Comparison of ENCODE assay signal across 11 cellular contexts in genomic region chr1:21384620-21385019, GRCh38. TPM values are rescaled to one million over a fixed set of nuclear protein-coding genes. Genes with fewer than 3 reads are reported as not detected.
DNase-seq lines count a peak whose midpoint lies in the region; ATAC-seq, FAIRE-seq and TF ChIP-seq lines count a peak whose summit lies in the region.
"Had no signal": no experiment of that assay in that cellular context is flagged by ENCODE, and none has a peak within 500 bp of the region (broad histone marks: within the 10 kb centered on the region; RNA-seq: fewer than 3 reads in every experiment).

No MANE protein-coding gene starts in this region.

- POLR2A ChIA-PET in HEK293 (lab: Yijun Ruan, JAX): no interaction called here
- POLR2A ChIA-PET in K562 (lab: Yijun Ruan, JAX): no interaction called here

- no peak for TF ChIP-seq EP300 in K562 (IDR thresholded peaks at IDR 0.05; ENCODE audit: low read length)

- no peak for TF ChIP-seq RAD21 in K562 (CRISPR knock-in tag; conservative IDR thresholded peaks at IDR 0.05 in 1 of 2, IDR thresholded peaks at IDR 0.05 in 1 of 2)

- H2AFZ ChIP-seq in K562 (ENCODE audit: low read depth, low read length) (peak overlapping the region; percentile 71), GM23248 (no peak overlapping the region)

- H3K9me2 ChIP-seq in GM23248 (ENCODE audit: insufficient read depth): no peaks in the 10 kb centered on the region

- intact Hi-C loops in K562 (cut with micrococcal nuclease): no loop called here
- intact Hi-C loops in Right ventricle myocardium superior (cut with DNase I): no loop called here

- H3K27me3 ChIP-seq in K562 (ENCODE audit: control insufficient read depth in 2 of 2, insufficient read depth in 2 of 2, low read length in 2 of 2) (peaks cover 0 to 8% of the 10 kb centered on the region in 2 experiments; a peak in 1 of 5 replicates), small intestine (ENCODE audit: control insufficient read depth in 2 of 2, insufficient read depth in 2 of 2, low read length in 2 of 2) (no peaks in the 10 kb centered on the region), GM23248 (replicated peaks; ENCODE audit: insufficient read depth) (peaks cover 38% of the 10 kb centered on the region)
- H3K27me3 ChIP-seq: body of pancreas, ovary had no signal

- in situ Hi-C loops in K562 (cut with MboI) (no loop called here), GM23248 (cut with MboI) (loop anchor here (25.0 kb wide), 1 partner anchor 103 kb away; no protein-coding TSS in a partner anchor)

- H4K20me1 ChIP-seq in K562 (replicated peaks; ENCODE audit: control insufficient read depth, insufficient read depth, low read length): no peaks in the 10 kb centered on the region
- no peaks in the 10 kb centered on the region for H4K20me1 ChIP-seq in GM23248 (ENCODE audit: insufficient read depth)

- TF ChIP-seq POLR2A in K562 (conservative IDR thresholded peaks at IDR 0.05): no peak

- H3K27ac ChIP-seq in HEK293 (ENCODE audit: extremely low read depth, low read depth, low read length): no peak overlapping the region
- no peak overlapping the region for H3K27ac ChIP-seq in K562 (ENCODE audit: extremely low read depth, low read depth, low read length)
- H3K27ac ChIP-seq in small intestine (ENCODE audit: low read depth in 1 of 2, low read length in 1 of 2): no peak overlapping the region
- no peak overlapping the region for H3K27ac ChIP-seq in GM23248
- H3K27ac ChIP-seq: body of pancreas, ovary had no signal

- H3K4me3 ChIP-seq in HEK293 (ENCODE audit: low read depth, low read length) (no peak overlapping the region), K562 (no peak overlapping the region), small intestine (ENCODE audit: low read depth in 1 of 2, low read length in 2 of 2) (no peak overlapping the region), GM23248 (no peak overlapping the region)
- H3K4me3 ChIP-seq: body of pancreas, ovary had no signal

- H3K79me2 ChIP-seq in K562 (ENCODE audit: control insufficient read depth, insufficient read depth, low read length) (no peaks in the 10 kb centered on the region), GM23248 (ENCODE audit: insufficient read depth) (no peaks in the 10 kb centered on the region)

- H3K4me1 ChIP-seq in HEK293 (ENCODE audit: control insufficient read depth, insufficient read depth, low read length): 0 out of 2 replicates have a peak, but pooled peaks cover 3% of the 10 kb centered on the region
- H3K4me1 ChIP-seq in K562 (replicated peaks in 1 of 2; ENCODE audit: control insufficient read depth in 2 of 2, insufficient read depth in 2 of 2, low read length in 2 of 2): peaks cover 0 to 8% of the 10 kb centered on the region in 2 experiments; a peak in 2 of 5 replicates
- no peaks in the 10 kb centered on the region for H3K4me1 ChIP-seq in small intestine (ENCODE audit: control insufficient read depth in 2 of 2, insufficient read depth in 1 of 2, low read depth in 1 of 2, low read length in 1 of 2)
- no peaks in the 10 kb centered on the region for H3K4me1 ChIP-seq in GM23248 (ENCODE audit: insufficient read depth)
- H3K4me1 ChIP-seq: body of pancreas had no signal

- H3K4me2 ChIP-seq in K562 (ENCODE audit: insufficient read depth, low read length) (no peak overlapping the region; the same call in 1 of the 2 replicates), GM23248 (ENCODE audit: unreplicated experiment) (no peak overlapping the region)

- CTCF ChIA-PET in HEK293 (lab: Yijun Ruan, JAX) (interaction anchor here (0.6 to 1.7 kb wide), 2 partner anchors 14 to 142 kb away, joined by 3 to 6 read pairs; no protein-coding TSS in a partner anchor), K562 (lab: Yijun Ruan, JAX; ENCODE audit: low intra/inter-chr PET ratio) (interaction anchor here (1.1 kb wide), 1 partner anchor 211 kb away, joined by 3 read pairs; no protein-coding TSS in a partner anchor)

- DNase-seq in NCI-H2227 treated with DMSO at 0.1 percent for 48 hours (lab: John Stamatoyannopoulos, UW) (peak; percentile 65), K562 (ENCODE audit: extremely low read depth in 1 of 4, low spot score in 3 of 4) (peak in 2 of 4 experiments; percentile 5 to 56), small intestine (peak; percentile 46), GM23248 (no peak), Right ventricle myocardium superior (no peak), dedifferentiated amniotic fluid mesenchymal stem cell (ENCODE audit: extremely low spot score) (no peak)
- DNase-seq: activated naive CD4-positive, alpha-beta T cell; KG1; ovary had no signal

- FAIRE-seq in K562 (lab: Jason Lieb, UNC) (peak; percentile 26), small intestine (lab: Jason Lieb, UNC) (no peak)

- peak; percentile 60 for ATAC-seq in K562
- ATAC-seq in Right ventricle myocardium superior (ENCODE audit: poor library complexity): no peak
- ATAC-seq: body of pancreas had no signal

- WGBS in K562 (ENCODE audit: insufficient coverage, low coverage, missing lambda C conversion rate): 10% methylated on average over 6 of the region's 6 CpGs
- WGBS in small intestine, 3 donors: 34 to 58% (median 57%) methylated on average over 6 of the region's 6 CpGs
- 67 to 70% methylated on average over 6 of the region's 6 CpGs for WGBS in GM23248 (ENCODE audit: low coverage in 1 of 2, low lambda C conversion rate in 2 of 2, missing lambda C conversion rate in 2 of 2), 2 experiments

- H3K9ac ChIP-seq in K562 (ENCODE audit: insufficient read depth in 1 of 2, low read depth in 2 of 2, low read length in 2 of 2) (no peak overlapping the region), GM23248 (no peak overlapping the region)

- H3K36me3 ChIP-seq in HEK293 (ENCODE audit: control insufficient read depth in 2 of 2, insufficient read depth in 1 of 2, low read length in 2 of 2) (no peaks in the 10 kb centered on the region), K562 (ENCODE audit: control insufficient read depth, insufficient read depth, low read length) (no peaks in the 10 kb centered on the region), small intestine (ENCODE audit: control insufficient read depth in 2 of 2, insufficient read depth in 2 of 2, low read length in 2 of 2) (no peaks in the 10 kb centered on the region), GM23248 (ENCODE audit: low read depth) (no peaks in the 10 kb centered on the region)
- H3K36me3 ChIP-seq: ovary had no signal

- TF ChIP-seq CTCF in HEK293 (tag by site-specific recombination; IDR thresholded peaks at IDR 0.05): no peak
- TF ChIP-seq CTCF in K562 (IDR thresholded peaks at IDR 0.05 in 2 of 3, conservative IDR thresholded peaks at IDR 0.05 in 1 of 3; ENCODE audit: insufficient read depth in 2 of 3, low read depth in 1 of 3, low read length in 3 of 3): no peak

- H3K9me1 ChIP-seq in K562 (ENCODE audit: control insufficient read depth, insufficient read depth, low read length): no peaks in the 10 kb centered on the region

- H3K9me3 ChIP-seq in HEK293 (ENCODE audit: control insufficient read depth, insufficient read depth, low read depth, low read length) (no peaks in the 10 kb centered on the region), K562 (replicated peaks; ENCODE audit: control insufficient read depth, insufficient read depth, low read depth, low read length) (no peaks in the 10 kb centered on the region), small intestine (ENCODE audit: control insufficient read depth, low read depth) (no peaks in the 10 kb centered on the region), GM23248 (ENCODE audit: low read depth) (no peaks in the 10 kb centered on the region)
- H3K9me3 ChIP-seq: body of pancreas, ovary had no signal

- no TSS peak for BruUV-seq in K562 (replicated peaks; lab: Mats Ljungman, UMichigan)

- H3F3A ChIP-seq in GM23248 (ENCODE audit: insufficient read depth): no peaks in the 10 kb centered on the region

TF ChIP-seq in K562, 482 proteins besides CTCF, POLR2A, EP300 and RAD21 (continues in another document):
- TF ChIP-seq E2F6 (IDR thresholded peaks at IDR 0.05; ENCODE audit: borderline replicate concordance in 1 of 2, extremely low read depth in 1 of 2, insufficient read depth in 1 of 2, insufficient read length in 1 of 2, low read depth in 1 of 2, low read length in 1 of 2, poor library complexity in 1 of 2, severe bottlenecking in 1 of 2) (peak in 1 of 2 experiments; percentile 11), FOXK2 (conservative IDR thresholded peaks at IDR 0.05 in 1 of 2, IDR thresholded peaks at IDR 0.05 in 1 of 2; ENCODE audit: low read depth in 2 of 2) (peak in 1 of 2 experiments; percentile 54; a peak in 1 of 4 replicates), NRF1 (conservative IDR thresholded peaks at IDR 0.05 in 1 of 2, IDR thresholded peaks at IDR 0.05 in 1 of 2) (peak; percentile 89 to 91)

RNA-seq across cellular contexts. Expression of gene NBPF3, which starts 55.3 kb away (rescaled TPM):
- 8.8 and 13.1 TPM in 2 replicates for total RNA-seq in K562 (2011; cell fraction: chromatin; rRNA removed; ENCODE audit: low replicate concordance)
- total RNA-seq in K562 (2011; cell fraction: nucleolus; rRNA removed): 5.2 and 5.4 TPM in 2 replicates
- 14.4 and 17.7 TPM in 2 replicates for total RNA-seq in K562 (2011; cell fraction: nucleoplasm; rRNA removed)
- 6.2 and 6.8 TPM in 2 replicates for total RNA-seq in K562 (2014; rRNA removed)
- total RNA-seq in K562 (2014; rRNA removed; fragmentation: Illumina TruSeq; extraction: Trizol): 5.2 and 5.5 TPM in 2 replicates
- 5.1 and 5.4 TPM in 2 replicates for total RNA-seq in K562 (2015; rRNA removed; fragmentation: Illumina TruSeq; extraction: Trizol)
- 6.8 and 7.3 TPM in 2 replicates for total RNA-seq in K562 (2021)
- polyA plus RNA-seq in K562 (2011; rRNA removed): 6.7 and 6.8 TPM in 2 replicates
- 3.8 and 4.1 TPM in 2 replicates for polyA plus RNA-seq in K562 (2011; cell fraction: cytosol; rRNA removed)
- 15.0 and 15.7 TPM in 2 replicates for polyA plus RNA-seq in K562 (2011; cell fraction: nucleus; rRNA removed)
- polyA plus RNA-seq in K562 (2012): 4.0 and 7.8 TPM in 2 replicates
- 5.6 and 6.1 TPM in 2 replicates for polyA plus RNA-seq in K562 (2014; fragmentation: Illumina TruSeq; extraction: Trizol)
- 1 to 10 TPM; 1.5 TPM for polyA plus RNA-seq in K562 (2014; fragmentation: Nextera tagmentation; extraction: Ambion mirVana)
- 3.0 and 4.4 TPM in 2 replicates for polyA plus RNA-seq in K562 (2014; rRNA removed)
- polyA minus RNA-seq in K562 (2011; rRNA and poly(A)+ RNA removed): 10.8 and 11.6 TPM in 2 replicates
- polyA minus RNA-seq in K562 (2011; cell fraction: cytosol; rRNA and poly(A)+ RNA removed): 2.1 and 3.3 TPM in 2 replicates
- 5.4 and 9.3 TPM in 2 replicates for polyA minus RNA-seq in K562 (2011; cell fraction: nucleus; rRNA and poly(A)+ RNA removed)
- 1 to 10 TPM; 1.4 to 2.7 (median 1.8) TPM for polyA plus RNA-seq in small intestine
- 14.1 and 18.5 TPM in 2 replicates for total RNA-seq in GM23248 (2014; rRNA removed; shearing (Covaris generic))
- polyA plus RNA-seq in GM23248 (2016; fragmentation: Nextera tagmentation; extraction: Ambion mirVana): 7.5 and 8.9 TPM in 2 replicates
- 3.5 TPM for total RNA-seq in Right ventricle myocardium superior

Comparison
In these comparisons a context has a peak if more than half of its experiments do, and no peak if none do; other contexts are left out.
1. DNase-seq: peak in NCI-H2227 treated with DMSO at 0.1 percent for 48 hours (single experiment) and small intestine (single experiment); none in GM23248 (single experiment), Right ventricle myocardium superior (single experiment) and dedifferentiated amniotic fluid mesenchymal stem cell (single experiment).